8 cellular contexts compared by ENCODE assay signal in the genomic region with DNA sequence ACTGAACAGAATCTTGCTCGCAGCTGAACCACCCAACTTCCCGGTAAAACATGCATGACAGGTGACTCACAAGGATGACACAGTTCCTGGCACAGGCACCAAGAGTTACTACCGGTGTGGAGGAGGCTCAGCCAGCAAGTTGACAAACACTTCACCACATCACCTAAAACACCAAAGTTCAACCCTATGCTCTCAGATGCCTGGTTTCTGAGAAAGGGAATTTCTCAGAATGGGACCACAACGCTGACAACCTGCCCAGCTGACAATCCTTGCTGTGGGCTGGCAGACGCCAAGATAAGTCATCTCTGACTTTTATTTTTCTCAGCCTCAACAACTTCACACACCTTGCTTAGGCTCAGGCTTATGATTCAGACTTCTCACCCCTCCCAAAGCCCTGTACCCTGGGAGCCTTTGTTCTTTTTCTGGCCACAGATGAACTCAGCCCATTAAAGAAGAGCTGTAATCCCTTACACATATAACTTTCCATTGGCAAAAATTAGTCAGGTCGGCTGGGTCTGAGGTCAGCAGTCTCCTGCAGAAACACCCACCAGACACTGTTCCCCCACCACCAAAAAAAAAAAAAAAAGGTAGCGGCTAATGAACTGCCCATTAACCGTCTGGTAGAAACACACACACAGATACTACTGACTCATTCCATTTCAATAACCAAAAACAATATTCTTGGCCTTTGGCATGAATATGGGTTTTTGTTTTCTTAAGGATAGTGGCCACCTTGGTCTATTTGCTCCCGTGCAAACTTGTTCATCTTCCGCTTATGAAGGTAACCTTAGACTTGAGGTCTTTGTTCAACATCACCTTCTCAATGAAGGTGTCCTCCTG. TPM values are rescaled to one million over a fixed set of nuclear protein-coding genes. Genes with fewer than 3 reads are reported as not detected.
DNase-seq lines count a peak whose midpoint lies in the region; ATAC-seq and TF ChIP-seq lines count a peak whose summit lies in the region.

No MANE protein-coding gene starts in this region.

- in situ Hi-C loops in transverse colon (cut with MboI; ENCODE audit: low pct_ligation_motif_present in 1 of 4, low pct_unique_long_range_greater_than_20kb in 1 of 4, low sequenced_read_pairs in 3 of 4), result no loop called here

- no peaks in the 10 kb centered on the region for H3K36me3 ChIP-seq in SJSA1
- H3K36me3 ChIP-seq in naive thymus-derived CD4-positive, alpha-beta T cell (ENCODE audit: control insufficient read depth in 2 of 3, insufficient read depth in 3 of 3, low read length in 3 of 3), result no peaks in the 10 kb centered on the region
- no peaks in the 10 kb centered on the region for H3K36me3 ChIP-seq in transverse colon
- H3K36me3 ChIP-seq in Peyer's patch, result no peaks in the 10 kb centered on the region

- H3K27ac Mint-ChIP-seq in activated naive CD4-positive, alpha-beta T cell treated with anti-CD3 and anti-CD28 coated beads, Interleukin-2, amount 50 U/mL, for 72 hours, result peak overlapping the region; percentile 94 to 99
- peak overlapping the region; percentile 48 to 95 (median 70) for H3K27ac Mint-ChIP-seq in naive thymus-derived CD4-positive, alpha-beta T cell

- H3K27ac ChIP-seq in SJSA1, result no peak overlapping the region
- peak overlapping the region; percentile 46 for H3K27ac ChIP-seq in naive thymus-derived CD4-positive, alpha-beta T cell (ENCODE audit: low read depth, low read length)
- no peak overlapping the region for H3K27ac ChIP-seq in transverse colon
- no peak overlapping the region for H3K27ac ChIP-seq in Peyer's patch

- intact Hi-C loops in naive thymus-derived CD4-positive, alpha-beta T cell (cut with micrococcal nuclease), result loop anchor here (1.0 to 5.0 kb wide), 14 partner anchors 8 to 302 kb away; partner anchors contain the start of gene SOD1 (in 1 of the 2)
- intact Hi-C loops in transverse colon (cut with DNase I; ENCODE audit: low total_unique reads), result no loop called here

- peak; percentile 53 for ATAC-seq in GM19025 (IDR thresholded peaks at IDR 0.05; ENCODE audit: low read depth, unreplicated experiment)
- ATAC-seq in activated naive CD4-positive, alpha-beta T cell treated with anti-CD3 and anti-CD28 coated beads, Interleukin-2, amount 50 U/mL, for 72 hours, result peak; percentile 90 to 91
- peak; percentile 92 for ATAC-seq in naive thymus-derived CD4-positive, alpha-beta T cell
- no peak for ATAC-seq in HG03108 (IDR thresholded peaks at IDR 0.05; ENCODE audit: unreplicated experiment)

- peaks cover 6 to 10% of the 10 kb centered on the region in 2 donors for H3K9me3 Mint-ChIP-seq in activated naive CD4-positive, alpha-beta T cell treated with anti-CD3 and anti-CD28 coated beads, Interleukin-2, amount 50 U/mL, for 72 hours
- peaks cover 0 to 13% (median 4%) of the 10 kb centered on the region in 11 donors for H3K9me3 Mint-ChIP-seq in naive thymus-derived CD4-positive, alpha-beta T cell

- H3K4me1 ChIP-seq in SJSA1 (replicated peaks) (peaks cover 32% of the 10 kb centered on the region), transverse colon (no peaks in the 10 kb centered on the region), Peyer's patch (no peaks in the 10 kb centered on the region)
- peaks cover 8 to 28% of the 10 kb centered on the region in 2 donors for H3K4me1 ChIP-seq in naive thymus-derived CD4-positive, alpha-beta T cell (ENCODE audit: control insufficient read depth in 2 of 2, insufficient read depth in 2 of 2, low read length in 2 of 2)

- TF ChIP-seq POLR2A in transverse colon (IDR thresholded peaks at IDR 0.05) (no peak), Peyer's patch (IDR thresholded peaks at IDR 0.05) (no peak)

- no peaks in the 10 kb centered on the region for H3K27me3 Mint-ChIP-seq in naive thymus-derived CD4-positive, alpha-beta T cell

- no peak for TF ChIP-seq EP300 in transverse colon (IDR thresholded peaks at IDR 0.05; ENCODE audit: low read depth)

- 51 to 55% methylated on average over 9 to 10 of the region's 10 CpGs for WGBS in transverse colon (ENCODE audit: low coverage in 1 of 2), 2 donors

- peaks cover 11 to 52% (median 43%) of the 10 kb centered on the region in 7 donors for H3K4me1 Mint-ChIP-seq in naive thymus-derived CD4-positive, alpha-beta T cell

- peaks cover 9 to 22% of the 10 kb centered on the region in 2 donors for H3K36me3 Mint-ChIP-seq in activated naive CD4-positive, alpha-beta T cell treated with anti-CD3 and anti-CD28 coated beads, Interleukin-2, amount 50 U/mL, for 72 hours
- H3K36me3 Mint-ChIP-seq in naive thymus-derived CD4-positive, alpha-beta T cell, result peaks cover 0 to 29% (median 0%) of the 10 kb centered on the region in 5 donors

- CTCF ChIA-PET in naive thymus-derived CD4-positive, alpha-beta T cell (lab: Charles Lee), result interaction anchor here (1.2 kb wide), 1 partner anchor 70 kb away, joined by 4 read pairs; no protein-coding TSS in a partner anchor

- H3K9me3 ChIP-seq in SJSA1 (replicated peaks) (no peaks in the 10 kb centered on the region), transverse colon (no peaks in the 10 kb centered on the region), Peyer's patch (no peaks in the 10 kb centered on the region)
- H3K9me3 ChIP-seq in naive thymus-derived CD4-positive, alpha-beta T cell (ENCODE audit: control insufficient read depth in 2 of 3, low read length in 3 of 3), result peaks cover 0 to 6% (median 0%) of the 10 kb centered on the region in 3 experiments

- H3K4me3 Mint-ChIP-seq in naive thymus-derived CD4-positive, alpha-beta T cell, result peak overlapping the region; percentile 4 to 74 (median 60)

- POLR2A ChIA-PET in naive thymus-derived CD4-positive, alpha-beta T cell (lab: Charles Lee), result interaction anchor here (1.0 kb wide), 1 partner anchor 12 kb away, joined by 3 read pairs; no protein-coding TSS in a partner anchor

- H3K4me3 ChIP-seq in SJSA1, result no peak overlapping the region
- H3K4me3 ChIP-seq in naive thymus-derived CD4-positive, alpha-beta T cell (ENCODE audit: low read length), result no peak overlapping the region
- no peak overlapping the region for H3K4me3 ChIP-seq in transverse colon
- no peak overlapping the region for H3K4me3 ChIP-seq in Peyer's patch

- DNase-seq in SJSA1 (ENCODE audit: low read depth in 1 of 2, low spot score in 2 of 2) (peak; percentile 60 to 68), transverse colon (peak; percentile 13), 8988T (no peak), Peyer's patch (no peak)
- DNase-seq in activated naive CD4-positive, alpha-beta T cell treated with anti-CD3 and anti-CD28 coated beads, Interleukin-2, amount 50 U/mL, for 72 hours (ENCODE audit: low spot score in 2 of 2), result peak; percentile 72 to 90
- peak; percentile 17 to 85 (median 76) for DNase-seq in naive thymus-derived CD4-positive, alpha-beta T cell

- H3K27me3 ChIP-seq in SJSA1 (replicated peaks), result no peaks in the 10 kb centered on the region
- H3K27me3 ChIP-seq in naive thymus-derived CD4-positive, alpha-beta T cell (ENCODE audit: control insufficient read depth in 2 of 2, insufficient read depth in 2 of 2, low read length in 2 of 2), result no peaks in the 10 kb centered on the region
- no peaks in the 10 kb centered on the region for H3K27me3 ChIP-seq in transverse colon
- no peaks in the 10 kb centered on the region for H3K27me3 ChIP-seq in Peyer's patch

- no peak for TF ChIP-seq CTCF in transverse colon (IDR thresholded peaks at IDR 0.05)
- TF ChIP-seq CTCF in Peyer's patch (IDR thresholded peaks at IDR 0.05), result no peak

RNA-seq across cellular contexts. Expression of gene TIAM1, which starts 10.8 kb away (rescaled TPM):
- total RNA-seq in SJSA1 (2014; rRNA removed; shearing (Covaris generic)), result 7.8 and 8.3 TPM in 2 replicates
- total RNA-seq in activated naive CD4-positive, alpha-beta T cell treated with anti-CD3 and anti-CD28 coated beads, Interleukin-2, amount 50 U/mL, for 72 hours, result 10 to 100 TPM; 43.7 to 70.6 TPM
- 100 to 1,000 TPM in 1 of 5 experiments, 10 to 100 TPM in 4; 53.5 to 103 (median 83.8) TPM for total RNA-seq in naive thymus-derived CD4-positive, alpha-beta T cell
- 10 to 100 TPM; 24.8 to 32.1 TPM for polyA plus RNA-seq in naive thymus-derived CD4-positive, alpha-beta T cell
- total RNA-seq in transverse colon (10 to 100 TPM in 1 of 4 donors, 1 to 10 TPM in 3; 4.5 to 18.9 (median 6.5) TPM), Peyer's patch (10 to 100 TPM in 1 of 4 donors, 1 to 10 TPM in 3; 1.4 to 13.2 (median 2.9) TPM)

Comparison
In these comparisons a context has a peak if more than half of its experiments do, and no peak if none do; other contexts are left out.
1. DNase-seq: peak in SJSA1 (2 of 2), activated naive CD4-positive, alpha-beta T cell treated with anti-CD3 and anti-CD28 coated beads, Interleukin-2, amount 50 U/mL, for 72 hours (2 of 2), naive thymus-derived CD4-positive, alpha-beta T cell (9 of 9) and transverse colon (single experiment); none in 8988T (single experiment) and Peyer's patch (0 of 3).